ENCODE assay signal across 14 cellular contexts in the genomic region with DNA sequence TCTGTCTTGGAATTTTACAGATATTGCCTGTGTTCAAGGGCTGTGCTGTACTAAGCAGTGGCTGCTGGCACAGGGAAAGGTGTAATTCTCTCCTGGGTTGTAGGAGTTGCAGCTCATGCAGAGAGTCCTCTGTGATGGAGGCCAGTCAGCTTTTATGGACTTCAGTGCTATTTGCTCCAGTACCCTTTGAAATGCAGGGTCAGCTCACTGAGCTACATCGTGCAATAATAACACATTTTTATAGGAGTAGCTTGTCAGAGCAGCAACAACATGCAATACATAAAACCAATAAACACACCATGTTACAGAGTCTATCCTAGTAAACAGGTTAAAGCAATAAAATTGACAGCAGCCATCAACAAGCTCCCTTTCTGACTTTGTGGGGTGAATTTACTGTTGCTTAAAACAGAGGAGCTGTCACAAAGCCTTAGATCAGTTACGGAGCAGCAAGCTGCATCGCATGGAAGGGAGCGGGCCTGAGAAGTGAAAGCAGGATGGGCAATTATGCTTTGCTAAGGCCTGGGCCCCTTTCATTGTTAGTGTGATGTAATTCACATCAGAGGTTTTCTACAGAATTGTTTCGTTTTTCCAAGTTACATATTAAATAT. TPM values are rescaled to one million over a fixed set of nuclear protein-coding genes. Genes with fewer than 3 reads are reported as not detected.
DNase-seq lines count a peak whose midpoint lies in the region; ATAC-seq and TF ChIP-seq lines count a peak whose summit lies in the region.
"Had no signal": no experiment of that assay in that cellular context is flagged by ENCODE, and none has a peak within 500 bp of the region (broad histone marks: within the 10 kb centered on the region; RNA-seq: fewer than 3 reads in every experiment).

No MANE protein-coding gene starts in this region.

- H3K4me1 Mint-ChIP-seq in activated naive CD8-positive, alpha-beta T cell treated with anti-CD3 and anti-CD28 coated beads, Interleukin-2, amount 10 ng/mL, durations not matched to agents 7 days and 5 days = peaks cover 48% of the 10 kb centered on the region
- H3K4me1 Mint-ChIP-seq in activated naive CD8-positive, alpha-beta T cell treated with anti-CD3 and anti-CD28 coated beads for 36 hours = peaks cover 30% of the 10 kb centered on the region
- peaks cover 33% of the 10 kb centered on the region for H3K4me1 Mint-ChIP-seq in brain
- peaks cover 60% of the 10 kb centered on the region for H3K4me1 Mint-ChIP-seq in nephron progenitor cell

- intact Hi-C loops in body of pancreas (cut with DNase I) = no loop called here

- H3K36me3 ChIP-seq in body of pancreas (replicated peaks in 1 of 2; ENCODE audit: insufficient read depth in 1 of 2, low read depth in 2 of 2) = no peaks in the 10 kb centered on the region

- TF ChIP-seq CTCF in brain (conservative IDR thresholded peaks at IDR 0.05) = no peak
- no peak for TF ChIP-seq CTCF in nephron progenitor cell (IDR thresholded peaks at IDR 0.05)
- TF ChIP-seq CTCF in body of pancreas (IDR thresholded peaks at IDR 0.05) = no peak
- TF ChIP-seq CTCF in GM13977 (IDR thresholded peaks at IDR 0.05; ENCODE audit: extremely low read depth, insufficient read depth, missing control alignments) = no peak

- H3K27ac ChIP-seq in body of pancreas = no peak overlapping the region

- ATAC-seq in activated naive CD8-positive, alpha-beta T cell treated with anti-CD3 and anti-CD28 coated beads, Interleukin-2, amount 10 ng/mL, durations not matched to agents 7 days and 5 days (ENCODE audit: low read depth) = no peak
- no peak for ATAC-seq in body of pancreas

- no peak overlapping the region for H3K4me3 Mint-ChIP-seq in activated naive CD8-positive, alpha-beta T cell treated with anti-CD3 and anti-CD28 coated beads, Interleukin-2, amount 10 ng/mL, durations not matched to agents 7 days and 5 days
- no peak overlapping the region for H3K4me3 Mint-ChIP-seq in activated naive CD8-positive, alpha-beta T cell treated with anti-CD3 and anti-CD28 coated beads for 36 hours
- no peak overlapping the region for H3K4me3 Mint-ChIP-seq in brain
- H3K4me3 Mint-ChIP-seq in nephron progenitor cell = peak overlapping the region; percentile 58

- no peaks in the 10 kb centered on the region for H3K27me3 Mint-ChIP-seq in activated naive CD8-positive, alpha-beta T cell treated with anti-CD3 and anti-CD28 coated beads, Interleukin-2, amount 10 ng/mL, durations not matched to agents 7 days and 5 days
- no peaks in the 10 kb centered on the region for H3K27me3 Mint-ChIP-seq in activated naive CD8-positive, alpha-beta T cell treated with anti-CD3 and anti-CD28 coated beads for 36 hours
- H3K27me3 Mint-ChIP-seq in brain (peaks cover 4% of the 10 kb centered on the region), nephron progenitor cell (ENCODE audit: low read depth, poor library complexity) (peaks cover 5% of the 10 kb centered on the region)

- TF ChIP-seq POLR2A in body of pancreas (IDR thresholded peaks at IDR 0.05) = no peak

- WGBS in body of pancreas, 2 donors = 83 to 89% methylated on average over 5 of the region's 5 CpGs

- peaks cover 28% of the 10 kb centered on the region for H3K9me3 Mint-ChIP-seq in activated naive CD8-positive, alpha-beta T cell treated with anti-CD3 and anti-CD28 coated beads, Interleukin-2, amount 10 ng/mL, durations not matched to agents 7 days and 5 days
- peaks cover 23% of the 10 kb centered on the region for H3K9me3 Mint-ChIP-seq in activated naive CD8-positive, alpha-beta T cell treated with anti-CD3 and anti-CD28 coated beads for 36 hours
- peaks cover 0 to 5% (median 3%) of the 10 kb centered on the region in 5 experiments for H3K9me3 Mint-ChIP-seq in brain
- H3K9me3 Mint-ChIP-seq in nephron progenitor cell = peaks cover 34% of the 10 kb centered on the region

- no peak overlapping the region for H3K4me3 ChIP-seq in body of pancreas

- no peaks in the 10 kb centered on the region for H3K4me1 ChIP-seq in body of pancreas

- POLR2A ChIA-PET in activated naive CD8-positive, alpha-beta T cell treated with anti-CD3 and anti-CD28 coated beads, Interleukin-2, amount 10 ng/mL, durations not matched to agents 7 days and 5 days (lab: Charles Lee) = interaction anchor here (1.0 to 6.0 kb wide), 3 partner anchors 12 to 27 kb away, joined by 3 to 80 read pairs (median 50); no protein-coding TSS in a partner anchor

- no peak for DNase-seq in activated naive CD8-positive, alpha-beta T cell treated with anti-CD3 and anti-CD28 coated beads, Interleukin-2, amount 10 ng/mL, durations not matched to agents 7 days and 5 days
- DNase-seq in activated naive CD8-positive, alpha-beta T cell treated with anti-CD3 and anti-CD28 coated beads for 36 hours = no peak
- DNase-seq in nephron progenitor cell = no peak
- no peak for DNase-seq in ACHN
- DNase-seq in body of pancreas = no peak
- no peak for DNase-seq in GM13977 (ENCODE audit: low spot score)
- DNase-seq in putamen (ENCODE audit: low spot score) = no peak
- DNase-seq: C1 segment of cervical spinal cord, NCI-H1436, NCI-H2029 treated with DMSO at 0.1 percent for 48 hours, NCI-H510A treated with DMSO at 0.1 percent for 48 hours, NCI-H82 had no signal

- H3K9me3 ChIP-seq in body of pancreas = no peaks in the 10 kb centered on the region

- no peaks in the 10 kb centered on the region for H3K27me3 ChIP-seq in body of pancreas

- peak overlapping the region; percentile 72 for H3K27ac Mint-ChIP-seq in activated naive CD8-positive, alpha-beta T cell treated with anti-CD3 and anti-CD28 coated beads, Interleukin-2, amount 10 ng/mL, durations not matched to agents 7 days and 5 days
- no peak overlapping the region for H3K27ac Mint-ChIP-seq in activated naive CD8-positive, alpha-beta T cell treated with anti-CD3 and anti-CD28 coated beads for 36 hours
- H3K27ac Mint-ChIP-seq in brain = peak overlapping the region in 3 of 5 experiments; percentile 21 to 23 (median 22)
- H3K27ac Mint-ChIP-seq in nephron progenitor cell = peak overlapping the region; percentile 94

- H3K36me3 Mint-ChIP-seq in activated naive CD8-positive, alpha-beta T cell treated with anti-CD3 and anti-CD28 coated beads, Interleukin-2, amount 10 ng/mL, durations not matched to agents 7 days and 5 days = peaks cover 49% of the 10 kb centered on the region
- H3K36me3 Mint-ChIP-seq in activated naive CD8-positive, alpha-beta T cell treated with anti-CD3 and anti-CD28 coated beads for 36 hours = peaks cover 14% of the 10 kb centered on the region
- H3K36me3 Mint-ChIP-seq in brain (no peaks in the 10 kb centered on the region), nephron progenitor cell (ENCODE audit: low read depth) (peaks cover 15% of the 10 kb centered on the region)

- in situ Hi-C loops in ACHN (cut with HindIII; ENCODE audit: low pct_ligation_motif_present, low pct_unique_long_range_greater_than_20kb, low sequenced_read_pairs) = loop anchor here (25.0 kb wide), 1 partner anchor 367 kb away; no protein-coding TSS in a partner anchor
- in situ Hi-C loops in GM13977 (cut with MboI; ENCODE audit: low pct_unique_long_range_greater_than_20kb, low sequenced_read_pairs, unreplicated experiment) = no loop called here

RNA-seq across cellular contexts. Expression of gene CD180, which starts 16.8 kb away (rescaled TPM):
- total RNA-seq in activated naive CD8-positive, alpha-beta T cell treated with anti-CD3 and anti-CD28 coated beads, Interleukin-2, amount 10 ng/mL, durations not matched to agents 7 days and 5 days = under 1 TPM; 0.57 to 0.69 TPM
- under 1 TPM in 1 of 2 experiments, not detected in 1; 0.04 TPM for total RNA-seq in activated naive CD8-positive, alpha-beta T cell treated with anti-CD3 and anti-CD28 coated beads for 36 hours
- 0.19 TPM for polyA plus RNA-seq in brain (ENCODE audit: insufficient read depth, low read depth, low replicate concordance)
- under 1 TPM in 1 of 2 donors, not detected in 1; 0.26 TPM for total RNA-seq in body of pancreas
- total RNA-seq: H1 had no signal
- polyA plus RNA-seq: H1 had no signal
